ENCODE assay signal across 1 cellular context in genomic region chr7:135168001-135168400, GRCh38.
TF ChIP-seq lines count a peak whose summit lies in the region.

No MANE protein-coding gene starts in this region.

TF ChIP-seq in endothelial cell of umbilical vein, 7 proteins besides CTCF, POLR2A, EP300 and RAD21 (continued from another document):
- TF ChIP-seq EZH2 (IDR thresholded peaks at IDR 0.05; ENCODE audit: borderline replicate concordance, low read depth, low read length, severe bottlenecking): no peak
- TF ChIP-seq POLR2AphosphoS5 (IDR thresholded peaks at IDR 0.05; ENCODE audit: insufficient read depth, low read depth, low read length): no peak
- TF ChIP-seq GATA2 (IDR thresholded peaks at IDR 0.05; ENCODE audit: insufficient read depth, insufficient read length, low read depth, low read length): no peak
